In the genomic region with DNA sequence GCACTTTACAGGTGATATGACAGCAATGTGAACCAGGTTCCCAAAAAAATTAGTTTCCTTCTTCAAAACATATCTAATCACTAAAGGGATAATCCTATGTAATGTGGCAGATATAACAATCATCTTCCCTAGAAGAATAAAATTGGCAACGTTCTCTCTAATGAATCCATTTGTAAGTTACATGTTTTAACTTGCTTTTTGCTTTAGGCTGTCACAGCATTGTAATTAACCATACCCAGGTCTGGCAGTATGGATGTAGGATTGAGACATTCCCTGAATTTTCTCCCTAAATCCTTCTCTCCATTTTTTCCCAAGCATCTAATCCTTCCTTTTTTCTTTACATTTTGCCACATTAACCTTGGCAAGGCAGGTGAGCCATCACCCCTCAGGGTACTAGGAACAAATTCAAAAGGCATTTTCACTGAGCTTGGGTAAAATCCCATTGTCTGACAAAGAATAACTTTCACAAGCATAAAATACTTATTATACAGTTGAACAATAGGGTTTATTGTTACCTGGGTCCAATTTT, we compare ENCODE assay signal across 27 cellular contexts.
"Had no signal": no experiment of that assay in that cellular context is flagged by ENCODE, and none has a peak within 500 bp of the region (broad histone marks: within the 10 kb centered on the region; RNA-seq: fewer than 3 reads in every experiment).

No MANE protein-coding gene starts in this region.

- H3K27me3 ChIP-seq: dorsolateral prefrontal cortex, esophagus muscularis mucosa, heart right ventricle, ovary, sigmoid colon, testis, tibial artery had no signal

- FAIRE-seq: islet of Langerhans had no signal

- H3K9me3 ChIP-seq: esophagus muscularis mucosa, ovary, sigmoid colon, testis, tibial artery had no signal

- DNase-seq: cortex of kidney; dorsolateral prefrontal cortex; effector CD4-positive, alpha-beta T cell; endodermal cell; foreskin melanocyte; glutamatergic neuron; heart right ventricle; hippocampal formation; kidney glomerular epithelial cell; naive thymus-derived CD8-positive, alpha-beta T cell; nephron progenitor cell; occipital lobe; ovary; posterior cingulate gyrus; psoas muscle; right cardiac atrium; sigmoid colon; stimulated activated CD4-positive, alpha-beta T cell treated with anti-CD3 and anti-CD28 coated beads, Interleukin-2, amount 100 ng/mL, for 24 hours; stimulated activated CD4-positive, alpha-beta T cell treated with anti-CD3 and anti-CD28 coated beads, Interleukin-4, amount 100 ng/mL, for 24 hours; stimulated activated naive CD8-positive, alpha-beta T cell treated with anti-CD3 and anti-CD28 coated beads, Interleukin-15, Interleukin-2, amounts not matched to agents 100 U/mL and 50 U/mL, for 24 hours; substantia nigra; testis; tibial artery had no signal

- H3K36me3 ChIP-seq: esophagus muscularis mucosa, heart right ventricle, ovary, sigmoid colon, tibial artery had no signal

- H3K4me1 ChIP-seq: esophagus muscularis mucosa, heart right ventricle, psoas muscle, sigmoid colon, testis, tibial artery had no signal

- H3K4me3 ChIP-seq: dorsolateral prefrontal cortex, esophagus muscularis mucosa, heart right ventricle, ovary, psoas muscle, sigmoid colon, testis, tibial artery had no signal

- H3K27ac ChIP-seq: dorsolateral prefrontal cortex, esophagus muscularis mucosa, heart right ventricle, ovary, psoas muscle, sigmoid colon, testis, tibial artery had no signal

- ATAC-seq: heart right ventricle; left lobe of liver; naive thymus-derived CD8-positive, alpha-beta T cell; psoas muscle; right cardiac atrium; stimulated activated effector memory CD8-positive, alpha-beta T cell treated with anti-CD3 and anti-CD28 coated beads, Interleukin-12 subunit alpha, Interleukin-12 subunit beta, amount 100 ng/mL, for 72 hours; stimulated activated naive CD8-positive, alpha-beta T cell treated with anti-CD3 and anti-CD28 coated beads, Interleukin-15, Interleukin-2, amounts not matched to agents 100 U/mL and 50 U/mL, for 24 hours had no signal
